Comparison of ENCODE assay signal across 9 cellular contexts in the genomic region with DNA sequence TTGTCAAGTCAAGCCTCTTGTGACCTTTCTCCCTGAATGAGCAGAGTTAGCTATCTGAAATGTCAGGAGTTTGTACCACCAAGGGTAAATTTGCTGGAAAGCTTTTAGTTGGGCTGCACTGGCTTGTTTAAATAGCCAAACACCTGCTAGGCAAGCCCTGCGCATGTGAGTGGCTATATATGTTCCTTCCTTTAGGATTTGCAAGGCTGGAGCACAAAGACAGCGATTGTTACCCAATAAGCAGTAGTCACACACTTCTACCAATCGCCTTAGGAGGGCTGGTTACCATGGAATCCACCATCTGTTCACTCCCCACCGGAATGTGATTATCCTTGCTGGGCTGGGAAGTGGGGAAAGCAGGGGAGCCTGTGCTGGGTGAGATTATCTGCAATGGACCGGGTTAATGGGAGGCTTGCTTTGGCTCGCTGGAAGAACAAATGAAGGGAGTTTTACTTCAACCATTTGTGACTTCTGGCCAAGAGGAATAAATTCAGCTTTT.
DNase-seq lines count a peak whose midpoint lies in the region; ATAC-seq and TF ChIP-seq lines count a peak whose summit lies in the region.
"Had no signal": no experiment of that assay in that cellular context is flagged by ENCODE, and none has a peak within 500 bp of the region (broad histone marks: within the 10 kb centered on the region; RNA-seq: fewer than 3 reads in every experiment).

No MANE protein-coding gene starts in this region.

- 32% methylated on average over 6 of the region's 6 CpGs for WGBS in mammary epithelial cell (ENCODE audit: low coverage, missing lambda C conversion rate)

- ATAC-seq in GM18909 (IDR thresholded peaks at IDR 0.05; ENCODE audit: poor library complexity, unreplicated experiment) (no peak), GM19467 (IDR thresholded peaks at IDR 0.05; ENCODE audit: unreplicated experiment) (no peak), GM19035 (IDR thresholded peaks at IDR 0.05; ENCODE audit: unreplicated experiment) (no peak)

- H4K20me1 ChIP-seq in mammary epithelial cell (ENCODE audit: insufficient read depth, low read length), result no peaks in the 10 kb centered on the region

- H3K9ac ChIP-seq in mammary epithelial cell (ENCODE audit: insufficient read depth, low read length), result no peak overlapping the region

- dilution Hi-C loops in mammary epithelial cell (cut with HindIII; ENCODE audit: low sequenced_read_pairs), result no loop called here

- CTCF ChIA-PET in mammary epithelial cell (lab: Charles Lee; ENCODE audit: low non-redundant PET), result no interaction called here

- TF ChIP-seq CTCF in mammary epithelial cell (conservative IDR thresholded peaks at IDR 0.05 in 1 of 2, IDR thresholded peaks at IDR 0.05 in 1 of 2; ENCODE audit: extremely low read depth in 1 of 2, insufficient read depth in 1 of 2, low read depth in 1 of 2, low read length in 2 of 2), result no peak

- H3K27ac ChIP-seq in mammary epithelial cell (ENCODE audit: insufficient read depth, low read depth, low read length), result peak overlapping the region; percentile 30

- H2AFZ ChIP-seq in mammary epithelial cell (ENCODE audit: low read depth, low read length), result no peak overlapping the region

- H3K4me3 ChIP-seq in mammary epithelial cell (replicated peaks in 1 of 3; ENCODE audit: insufficient read depth in 1 of 3, low read depth in 2 of 3, low read length in 3 of 3), result no peak overlapping the region

- no peaks in the 10 kb centered on the region for H3K9me3 ChIP-seq in mammary epithelial cell (replicated peaks; ENCODE audit: insufficient read depth, low read length)

- in situ Hi-C loops in mammary epithelial cell (cut with MboI; ENCODE audit: low sequenced_read_pairs in 2 of 2), result no loop called here

- H3K36me3 ChIP-seq in mammary epithelial cell (ENCODE audit: insufficient read depth, low read length), result no peaks in the 10 kb centered on the region

- peaks cover 38% of the 10 kb centered on the region for H3K4me1 ChIP-seq in mammary epithelial cell (ENCODE audit: insufficient read depth, low read length)

- no peaks in the 10 kb centered on the region for H3K27me3 ChIP-seq in mammary epithelial cell (ENCODE audit: insufficient read depth, low read length)

- peak; percentile 96 for DNase-seq in DMS 273 (lab: John Stamatoyannopoulos, UW; ENCODE audit: unreplicated experiment)
- DNase-seq in NCI-H2107 (lab: John Stamatoyannopoulos, UW), result peak; percentile 65
- DNase-seq in mammary epithelial cell, result peak; percentile 80
- DNase-seq in islet precursor cell, result peak; percentile 98
- peak; percentile 87 for DNase-seq in superior temporal gyrus (ENCODE audit: extremely low spot score)
- DNase-seq: activated naive CD8-positive, alpha-beta T cell treated with anti-CD3 and anti-CD28 coated beads, Interleukin-2, amount 10 ng/mL, durations not matched to agents 7 days and 5 days had no signal

- peaks cover 90% of the 10 kb centered on the region for H3K79me2 ChIP-seq in mammary epithelial cell (ENCODE audit: insufficient read depth, low read length)

- peak overlapping the region; percentile 14 for H3K4me2 ChIP-seq in mammary epithelial cell (ENCODE audit: insufficient read depth, low read depth, low read length)

- no TSS peak for BruUV-seq in mammary epithelial cell (replicated peaks; lab: Mats Ljungman, UMichigan)

- intact Hi-C loops in mammary epithelial cell (cut with micrococcal nuclease), result no loop called here
